Comparison of ENCODE assay signal across 8 cellular contexts in the genomic region with DNA sequence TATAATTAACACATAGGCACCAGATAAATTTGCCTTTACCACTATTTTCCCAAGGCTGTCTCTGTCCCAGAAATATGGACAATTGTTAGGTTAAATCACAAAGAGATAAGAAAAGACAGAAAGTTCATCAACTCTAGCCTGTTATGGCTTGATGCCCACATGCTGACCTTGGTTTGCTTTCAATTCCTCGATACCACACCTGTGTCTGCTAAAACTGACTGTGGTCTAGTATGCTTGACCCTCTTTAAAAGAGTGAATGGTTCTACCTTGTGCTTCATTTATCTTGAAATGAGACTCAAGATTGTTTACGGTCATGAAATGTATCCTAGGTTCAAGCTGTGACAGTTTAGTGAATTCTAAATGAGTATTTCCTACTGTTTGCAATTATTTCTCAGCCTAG.
"Had no signal": no experiment of that assay in that cellular context is flagged by ENCODE, and none has a peak within 500 bp of the region (broad histone marks: within the 10 kb centered on the region; RNA-seq: fewer than 3 reads in every experiment).

No MANE protein-coding gene starts in this region.

- H3K4me3 ChIP-seq: K562 had no signal

- FAIRE-seq: HepG2, HTR-8/SVneo, K562 had no signal

- ATAC-seq: HepG2, K562 had no signal

- H3K27me3 Mint-ChIP-seq: IgD-negative memory B cell had no signal

- H3K4me3 Mint-ChIP-seq: IgD-negative memory B cell had no signal

- DNase-seq: IMR-90, KBM-7, KG1 had no signal

- H3K27ac ChIP-seq: HL-60 had no signal

- H3K27ac Mint-ChIP-seq: IgD-negative memory B cell had no signal

- H3K4me1 Mint-ChIP-seq: IgD-negative memory B cell had no signal
